In the genomic region with DNA sequence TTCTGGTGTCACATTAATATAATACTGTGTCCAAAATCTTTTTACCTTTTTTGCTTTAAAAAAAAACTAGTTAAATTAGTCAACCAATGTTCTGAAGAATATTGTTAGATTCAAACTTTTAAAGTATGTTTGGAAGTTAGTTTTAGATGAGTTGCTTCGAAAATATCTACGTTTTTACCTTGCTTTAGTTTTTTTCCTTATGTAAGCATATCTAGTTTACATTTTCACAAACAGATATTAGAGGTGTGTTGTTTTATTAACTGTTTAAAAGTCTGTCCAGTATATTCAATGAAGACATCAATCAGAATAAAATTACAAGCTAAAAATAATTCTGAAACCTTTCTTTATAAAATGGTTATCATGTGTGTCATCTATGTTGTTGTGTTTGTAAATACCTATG, we compare ENCODE assay signal across 1 cellular context.
TF ChIP-seq lines count a peak whose summit lies in the region.

No MANE protein-coding gene starts in this region.

TF ChIP-seq in HCT116, 20 proteins besides CTCF, POLR2A, EP300 and RAD21 (continued from another document):
- no peak for TF ChIP-seq REST (IDR thresholded peaks at IDR 0.05; ENCODE audit: low read depth)
- TF ChIP-seq ELF1 (IDR thresholded peaks at IDR 0.05; ENCODE audit: borderline replicate concordance, low read depth): no peak
- TF ChIP-seq, protein P1, sequence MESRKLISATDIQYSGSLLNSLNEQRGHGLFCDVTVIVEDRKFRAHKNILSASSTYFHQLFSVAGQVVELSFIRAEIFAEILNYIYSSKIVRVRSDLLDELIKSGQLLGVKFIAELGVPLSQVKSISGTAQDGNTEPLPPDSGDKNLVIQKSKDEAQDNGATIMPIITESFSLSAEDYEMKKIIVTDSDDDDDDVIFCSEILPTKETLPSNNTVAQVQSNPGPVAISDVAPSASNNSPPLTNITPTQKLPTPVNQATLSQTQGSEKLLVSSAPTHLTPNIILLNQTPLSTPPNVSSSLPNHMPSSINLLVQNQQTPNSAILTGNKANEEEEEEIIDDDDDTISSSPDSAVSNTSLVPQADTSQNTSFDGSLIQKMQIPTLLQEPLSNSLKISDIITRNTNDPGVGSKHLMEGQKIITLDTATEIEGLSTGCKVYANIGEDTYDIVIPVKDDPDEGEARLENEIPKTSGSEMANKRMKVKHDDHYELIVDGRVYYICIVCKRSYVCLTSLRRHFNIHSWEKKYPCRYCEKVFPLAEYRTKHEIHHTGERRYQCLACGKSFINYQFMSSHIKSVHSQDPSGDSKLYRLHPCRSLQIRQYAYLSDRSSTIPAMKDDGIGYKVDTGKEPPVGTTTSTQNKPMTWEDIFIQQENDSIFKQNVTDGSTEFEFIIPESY (IDR thresholded peaks at IDR 0.05; ENCODE audit: extremely low read depth, insufficient replicate concordance, low read length): no peak
- TF ChIP-seq EZH2phosphoT487 (IDR thresholded peaks at IDR 0.05; ENCODE audit: borderline replicate concordance): no peak
- TF ChIP-seq YY1 (IDR thresholded peaks at IDR 0.05; ENCODE audit: extremely low read depth, insufficient replicate concordance, low read depth, low read length): no peak
- TF ChIP-seq CBX3 (IDR thresholded peaks at IDR 0.05; ENCODE audit: low read depth): no peak
